20 cellular contexts compared by ENCODE assay signal in genomic region chr16:57760357-57761160, GRCh38. TPM values are rescaled to one million over a fixed set of nuclear protein-coding genes. Genes with fewer than 3 reads are reported as not detected.
DNase-seq lines count a peak whose midpoint lies in the region; ATAC-seq and TF ChIP-seq lines count a peak whose summit lies in the region.
"Had no signal": no experiment of that assay in that cellular context is flagged by ENCODE, and none has a peak within 500 bp of the region (broad histone marks: within the 10 kb centered on the region; RNA-seq: fewer than 3 reads in every experiment).

No MANE protein-coding gene starts in this region.

- no peaks in the 10 kb centered on the region for H3K36me3 Mint-ChIP-seq in natural killer cell
- no peaks in the 10 kb centered on the region for H3K36me3 Mint-ChIP-seq in natural killer cell treated with Interleukin-12 subunit alpha and Interleukin-12 subunit beta and Interleukin-15 and Interleukin-18, amount 100 ng/mL, for 72 hours
- H3K36me3 Mint-ChIP-seq in type B pancreatic cell, result no peaks in the 10 kb centered on the region

- H3K4me3 Mint-ChIP-seq in natural killer cell, result no peak overlapping the region
- no peak overlapping the region for H3K4me3 Mint-ChIP-seq in natural killer cell treated with Interleukin-12 subunit alpha and Interleukin-12 subunit beta and Interleukin-15 and Interleukin-18, amount 100 ng/mL, for 72 hours
- H3K4me3 Mint-ChIP-seq in type B pancreatic cell, result no peak overlapping the region
- H3K4me3 Mint-ChIP-seq: B cell; CD8-positive, alpha-beta memory T cell had no signal

- H3K18ac ChIP-seq in mesenchymal stem cell (ENCODE audit: low read depth in 1 of 2, low read length in 2 of 2), result no peak overlapping the region

- no peak overlapping the region for H3K14ac ChIP-seq in mesenchymal stem cell (ENCODE audit: low read length in 2 of 2)

- no peak overlapping the region for H3K4ac ChIP-seq in mesenchymal stem cell (ENCODE audit: low read depth in 1 of 2, low read length in 2 of 2)

- H2BK5ac ChIP-seq in mesenchymal stem cell (ENCODE audit: low read depth, low read length, poor library complexity, severe bottlenecking), result no peak overlapping the region

- peaks cover 17% of the 10 kb centered on the region for H3K79me1 ChIP-seq in mesenchymal stem cell (replicated peaks; ENCODE audit: low read length, poor library complexity, severe bottlenecking)

- no peak overlapping the region for H3K4me2 ChIP-seq in mesenchymal stem cell (ENCODE audit: low read length, poor library complexity, severe bottlenecking)

- H3K4me3 ChIP-seq in mesenchymal stem cell (ENCODE audit: insufficient read depth in 1 of 2, low read depth in 1 of 2, low read length in 2 of 2), result no peak overlapping the region

- H3K27me3 ChIP-seq in mesenchymal stem cell (ENCODE audit: control insufficient read depth in 1 of 2, insufficient read depth in 1 of 2, low read length in 2 of 2), result no peaks in the 10 kb centered on the region

- no peak for ATAC-seq in natural killer cell
- ATAC-seq in natural killer cell treated with Interleukin-12 subunit alpha and Interleukin-12 subunit beta and Interleukin-15 and Interleukin-18, amount 100 ng/mL, for 72 hours, result no peak
- no peak for ATAC-seq in GM18505 (IDR thresholded peaks at IDR 0.05; ENCODE audit: unreplicated experiment)
- ATAC-seq: HCT116, Panc1, SK-N-SH treated with all-trans-retinoic acid at 6 μM for 48 hours had no signal

- H3K27ac ChIP-seq in angular gyrus (ENCODE audit: low read depth, low read length) (peak overlapping the region; percentile 22), mesenchymal stem cell (ENCODE audit: low read length, poor library complexity, severe bottlenecking) (no peak overlapping the region)

- no peak overlapping the region for H2BK15ac ChIP-seq in mesenchymal stem cell (ENCODE audit: low read depth, poor library complexity, severe bottlenecking)

- H3K4me1 Mint-ChIP-seq in natural killer cell (peaks cover 4 to 20% of the 10 kb centered on the region in 2 donors), type B pancreatic cell (ENCODE audit: unreplicated experiment) (peaks cover 12% of the 10 kb centered on the region)
- H3K4me1 Mint-ChIP-seq in natural killer cell treated with Interleukin-12 subunit alpha and Interleukin-12 subunit beta and Interleukin-15 and Interleukin-18, amount 100 ng/mL, for 72 hours (ENCODE audit: low read depth in 2 of 2), result peaks cover 0 to 6% of the 10 kb centered on the region in 2 donors
- H3K4me1 Mint-ChIP-seq: B cell had no signal

- H3K9me3 ChIP-seq in mesenchymal stem cell (ENCODE audit: control insufficient read depth, low read length), result no peaks in the 10 kb centered on the region

- no peak overlapping the region for H4K8ac ChIP-seq in mesenchymal stem cell (ENCODE audit: low read length)

- H2BK12ac ChIP-seq in mesenchymal stem cell (ENCODE audit: low read length in 2 of 2), result no peak overlapping the region

- H3K27me3 Mint-ChIP-seq in natural killer cell (ENCODE audit: low read depth in 2 of 2) (no peaks in the 10 kb centered on the region), type B pancreatic cell (no peaks in the 10 kb centered on the region)
- H3K27me3 Mint-ChIP-seq in natural killer cell treated with Interleukin-12 subunit alpha and Interleukin-12 subunit beta and Interleukin-15 and Interleukin-18, amount 100 ng/mL, for 72 hours, result no peaks in the 10 kb centered on the region
- H3K27me3 Mint-ChIP-seq: B cell; CD8-positive, alpha-beta memory T cell had no signal

- no peak overlapping the region for H3K23ac ChIP-seq in mesenchymal stem cell (ENCODE audit: low read length in 2 of 2)

- H3K9ac ChIP-seq in mesenchymal stem cell (ENCODE audit: low read length), result no peak overlapping the region

- no peak for TF ChIP-seq CTCF in natural killer cell (IDR thresholded peaks at IDR 0.05)
- no peak for TF ChIP-seq CTCF in type B pancreatic cell (conservative IDR thresholded peaks at IDR 0.05)

- H2AK5ac ChIP-seq in mesenchymal stem cell (ENCODE audit: low read length, severe bottlenecking), result peak overlapping the region; percentile 25

- H3K9me3 Mint-ChIP-seq in natural killer cell (no peaks in the 10 kb centered on the region), type B pancreatic cell (no peaks in the 10 kb centered on the region)
- no peaks in the 10 kb centered on the region for H3K9me3 Mint-ChIP-seq in natural killer cell treated with Interleukin-12 subunit alpha and Interleukin-12 subunit beta and Interleukin-15 and Interleukin-18, amount 100 ng/mL, for 72 hours
- H3K9me3 Mint-ChIP-seq: CD8-positive, alpha-beta memory T cell had no signal

- 93% methylated on average over 40 of the region's 40 CpGs for WGBS in mesenchymal stem cell

- no peak for TF ChIP-seq POLR2A in GM18505 (IDR thresholded peaks at IDR 0.05; ENCODE audit: borderline replicate concordance, extremely low read depth, insufficient read depth, insufficient read length)

- H2AFZ ChIP-seq in mesenchymal stem cell (ENCODE audit: low read depth, low read length), result no peak overlapping the region

- peak; percentile 14 for DNase-seq in natural killer cell
- DNase-seq in natural killer cell treated with Interleukin-12 subunit alpha and Interleukin-12 subunit beta and Interleukin-15 and Interleukin-18, amount 100 ng/mL, for 72 hours (ENCODE audit: low spot score), result no peak
- DNase-seq in mesenchymal stem cell, result no peak
- DNase-seq in type B pancreatic cell (ENCODE audit: extremely low spot score, unreplicated experiment), result no peak
- DNase-seq in activated CD4-positive, alpha-beta T cell treated with anti-CD3 and anti-CD28 coated beads for 48 hours, result no peak
- DNase-seq in ecto neural progenitor cell (ENCODE audit: low spot score), result no peak
- DNase-seq: ACHN; CD8-positive, alpha-beta memory T cell; DMS 273 treated with DMSO at 0.1 percent for 48 hours; KG1; NCI-H1092; NCI-H2107; NCI-H774; SHP77 had no signal

- H3K4me1 ChIP-seq in mesenchymal stem cell (ENCODE audit: control insufficient read depth, insufficient read depth, low read depth, low read length), result peaks cover 80% of the 10 kb centered on the region

- H3K27ac Mint-ChIP-seq in natural killer cell (peak overlapping the region in 1 of 2 donors; percentile 34), type B pancreatic cell (peak overlapping the region; percentile 61)
- H3K27ac Mint-ChIP-seq in natural killer cell treated with Interleukin-12 subunit alpha and Interleukin-12 subunit beta and Interleukin-15 and Interleukin-18, amount 100 ng/mL, for 72 hours, result no peak overlapping the region
- H3K27ac Mint-ChIP-seq: B cell had no signal

- H4K91ac ChIP-seq in mesenchymal stem cell (ENCODE audit: low read length), result no peak overlapping the region

- H3K36me3 ChIP-seq in mesenchymal stem cell (ENCODE audit: control insufficient read depth in 1 of 2, insufficient read depth in 2 of 2, low read depth in 1 of 2, low read length in 2 of 2), result peaks cover 34 to 96% of the 10 kb centered on the region in 2 experiments

- no peak overlapping the region for H2BK120ac ChIP-seq in mesenchymal stem cell (ENCODE audit: low read depth, low read length)

- intact Hi-C loops in natural killer cell (cut with micrococcal nuclease), result no loop called here

RNA-seq across cellular contexts. Expression of gene KATNB1, which starts 25.0 kb away (rescaled TPM):
- total RNA-seq in natural killer cell, result 10 to 100 TPM; 23.6 to 34.3 (median 29.7) TPM
- total RNA-seq in natural killer cell treated with Interleukin-12 subunit alpha and Interleukin-12 subunit beta and Interleukin-15 and Interleukin-18, amount 100 ng/mL, for 72 hours, result 10 to 100 TPM; 33.7 to 65.3 TPM
- 9.7 TPM for polyA plus RNA-seq in mesenchymal stem cell (2013, experiment 1 of 2)
- polyA plus RNA-seq in mesenchymal stem cell (2013, experiment 2 of 2), result 9.8 TPM
- 20.2 and 31.7 TPM in 2 replicates for total RNA-seq in type B pancreatic cell (ENCODE audit: low replicate concordance)

RNA-seq across cellular contexts. Expression of gene KIFC3, which starts 41.7 kb away (rescaled TPM):
- total RNA-seq in natural killer cell, result 100 to 1,000 TPM in 1 of 3 donors, 10 to 100 TPM in 2; 54.2 to 106 (median 84.9) TPM
- 10 to 100 TPM in 1 of 2 donors, 1 to 10 TPM in 1; 2.5 to 10.0 TPM for total RNA-seq in natural killer cell treated with Interleukin-12 subunit alpha and Interleukin-12 subunit beta and Interleukin-15 and Interleukin-18, amount 100 ng/mL, for 72 hours
- polyA plus RNA-seq in mesenchymal stem cell (2013, experiment 1 of 2), result 28.1 TPM
- polyA plus RNA-seq in mesenchymal stem cell (2013, experiment 2 of 2), result 25.8 TPM
- 27.3 and 48.4 TPM in 2 replicates for total RNA-seq in type B pancreatic cell (ENCODE audit: low replicate concordance)
